ENCODE assay signal across 14 cellular contexts in the genomic region with DNA sequence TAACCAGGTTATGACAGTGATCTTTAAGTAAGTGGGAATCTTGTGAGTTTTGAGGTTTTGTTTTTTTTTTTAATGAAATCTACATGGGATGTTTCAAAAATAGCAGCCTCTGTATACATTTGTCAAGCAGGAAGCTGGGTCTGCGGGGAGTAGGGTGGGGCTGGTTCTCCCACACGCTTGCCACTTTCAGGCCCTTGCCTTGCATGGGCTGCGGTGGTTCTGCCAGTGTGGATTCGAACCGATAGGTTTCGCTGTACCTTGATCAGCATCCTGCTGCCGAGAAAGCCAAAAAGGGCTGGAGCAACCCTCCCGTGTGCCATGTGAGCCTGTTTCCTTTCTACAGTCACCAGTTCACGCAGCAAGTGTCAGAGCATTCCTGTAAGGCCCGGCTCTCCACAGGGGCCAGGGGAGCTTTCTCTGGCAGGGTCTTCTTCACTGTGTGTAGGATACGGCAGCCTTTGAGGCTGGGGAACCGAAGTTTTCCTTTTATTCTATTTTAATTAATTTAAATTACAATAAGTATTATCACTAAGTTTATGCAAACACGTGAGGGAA.
DNase-seq lines count a peak whose midpoint lies in the region; ATAC-seq, FAIRE-seq and TF ChIP-seq lines count a peak whose summit lies in the region.
"Had no signal": no experiment of that assay in that cellular context is flagged by ENCODE, and none has a peak within 500 bp of the region (broad histone marks: within the 10 kb centered on the region; RNA-seq: fewer than 3 reads in every experiment).

No MANE protein-coding gene starts in this region.

- H2BK5ac ChIP-seq in H9 (ENCODE audit: insufficient read length, low read length), result no peak overlapping the region

- no peak overlapping the region for H3T11ph ChIP-seq in H9 (ENCODE audit: low read length)

- TF ChIP-seq RAD21 in GM12878 (IDR thresholded peaks at IDR 0.05; ENCODE audit: insufficient read depth, low read depth, low read length), result no peak

- POLR2A ChIA-PET in GM12878 (lab: Charles Lee), result no interaction called here

- no TSS peak for BruUV-seq in GM12878 (replicated peaks; lab: Mats Ljungman, UMichigan)

- TF ChIP-seq CTCF in H9 (conservative IDR thresholded peaks at IDR 0.05) (no peak), GM12878 (IDR thresholded peaks at IDR 0.05 in 2 of 3, conservative IDR thresholded peaks at IDR 0.05 in 1 of 3; ENCODE audit: control insufficient read depth in 2 of 3, extremely low read depth in 1 of 3, insufficient read depth in 1 of 3, low read depth in 3 of 3, low read length in 3 of 3) (no peak)

- no peaks in the 10 kb centered on the region for H3K27me3 ChIP-seq in H9 (ENCODE audit: insufficient read depth, low read length)
- H3K27me3 ChIP-seq in GM12878 (replicated peaks in 1 of 2; ENCODE audit: control insufficient read depth in 2 of 2, insufficient read depth in 2 of 2, low read length in 1 of 2), result no peaks in the 10 kb centered on the region
- H3K27me3 ChIP-seq: esophagus squamous epithelium, Peyer's patch had no signal

- H3K4me1 ChIP-seq in H9 (ENCODE audit: insufficient read depth, low read length), result no peaks in the 10 kb centered on the region; the same call in 1 of the 2 replicates
- H3K4me1 ChIP-seq in GM12878 (ENCODE audit: control insufficient read depth, insufficient read depth, low read length), result no peaks in the 10 kb centered on the region
- H3K4me1 ChIP-seq: esophagus squamous epithelium, Peyer's patch had no signal

- H2BK15ac ChIP-seq in H9 (ENCODE audit: low read depth, low read length), result no peak overlapping the region

- no peaks in the 10 kb centered on the region for H3K79me2 ChIP-seq in H9 (ENCODE audit: insufficient read depth, low read length)
- no peaks in the 10 kb centered on the region for H3K79me2 ChIP-seq in GM12878 (ENCODE audit: control insufficient read depth, insufficient read depth, low read length)

- H4K5ac ChIP-seq in H9 (ENCODE audit: insufficient read length, low read depth, low read length), result no peak overlapping the region

- no peak overlapping the region for H3K4me2 ChIP-seq in H9 (ENCODE audit: insufficient read depth, insufficient read length, low read length)
- no peak overlapping the region for H3K4me2 ChIP-seq in GM12878 (ENCODE audit: control insufficient read depth, insufficient read depth)

- peaks cover 20 to 21% of the 10 kb centered on the region in 2 experiments for H3K4me1 Mint-ChIP-seq in H9

- H3K27ac ChIP-seq in H9 (ENCODE audit: insufficient read length, low read depth, low read length) (no peak overlapping the region), GM12878 (ENCODE audit: control insufficient read depth, insufficient read depth) (no peak overlapping the region)
- H3K27ac ChIP-seq: C4-2B, esophagus squamous epithelium, Peyer's patch had no signal

- RAD21 ChIA-PET in GM12878 (lab: Charles Lee; ENCODE audit: unreplicated experiment), result interaction anchor here (0.7 kb wide), 1 partner anchor 806 kb away, joined by 5 read pairs; no protein-coding TSS in a partner anchor

- no peak overlapping the region for H3K14ac ChIP-seq in H9 (ENCODE audit: insufficient read depth, low read length)

- H3K36me3 Mint-ChIP-seq in H9 (ENCODE audit: insufficient read depth in 1 of 3, low read depth in 3 of 3), result peaks cover 0 to 3% (median 0%) of the 10 kb centered on the region in 3 experiments; a peak in 3 of 7 replicates

- no peak overlapping the region for H3K4me3 ChIP-seq in GM12878
- H3K4me3 ChIP-seq: esophagus squamous epithelium, Peyer's patch had no signal

- H2AFZ ChIP-seq in H9 (ENCODE audit: low read length) (no peak overlapping the region), GM12878 (ENCODE audit: control insufficient read depth, low read depth, low read length) (no peak overlapping the region)

- no peak for TF ChIP-seq POLR2A in GM12878 (IDR thresholded peaks at IDR 0.05; ENCODE audit: low read depth, low read length)

- H2BK120ac ChIP-seq in H9 (ENCODE audit: low read depth, low read length, poor library complexity, severe bottlenecking), result no peak overlapping the region

- H4K91ac ChIP-seq in H9 (ENCODE audit: insufficient read length, low read depth, low read length), result no peak overlapping the region

- no peaks in the 10 kb centered on the region for H3K79me1 ChIP-seq in H9 (ENCODE audit: insufficient read depth, low read depth, low read length, poor library complexity, severe bottlenecking)

- H3K4me3 Mint-ChIP-seq in H9, result no peak overlapping the region

- H3K23ac ChIP-seq in H9 (ENCODE audit: insufficient read length, low read depth, low read length), result no peak overlapping the region

- in situ Hi-C loops in GM12878 (cut with MboI), result no loop called here

- no peak overlapping the region for H2BK20ac ChIP-seq in H9 (ENCODE audit: low read depth, low read length, poor library complexity, severe bottlenecking)

- H3K9me3 Mint-ChIP-seq in H9, result no peaks in the 10 kb centered on the region

- peak; percentile 31 for FAIRE-seq in GM12878 (lab: Jason Lieb, UNC)

- H3K36me3 ChIP-seq in GM12878 (ENCODE audit: control insufficient read depth in 2 of 2, insufficient read depth in 2 of 2, low read length in 1 of 2), result no peaks in the 10 kb centered on the region

- CTCF ChIA-PET in GM12878 (lab: Yijun Ruan, JAX), result no interaction called here

- no peak for ATAC-seq in GM12878
- no peak for ATAC-seq in HG02870 (IDR thresholded peaks at IDR 0.05; ENCODE audit: unreplicated experiment)
- ATAC-seq in HG02798 (IDR thresholded peaks at IDR 0.05; ENCODE audit: poor library complexity, unreplicated experiment), result no peak

- TF ChIP-seq EP300 in GM12878 (IDR thresholded peaks at IDR 0.05; ENCODE audit: borderline replicate concordance in 1 of 2, control insufficient read depth in 1 of 2, low read depth in 2 of 2, low read length in 2 of 2), result no peak

- H3K18ac ChIP-seq in H9 (ENCODE audit: insufficient read length, low read depth, low read length), result no peak overlapping the region

- H3K23me2 ChIP-seq in H9 (ENCODE audit: insufficient read length, low read depth, low read length, poor library complexity, severe bottlenecking), result no peaks in the 10 kb centered on the region

- H2AK5ac ChIP-seq in H9 (ENCODE audit: insufficient read length, low read length), result no peak overlapping the region

- WGBS in H9 (ENCODE audit: extremely low coverage, insufficient read length, low lambda C conversion rate), result no CpG with 5 or more reads among the region's 13 CpGs
- WGBS in GM12878 (ENCODE audit: insufficient coverage, insufficient replicate concordance, low lambda C conversion rate, missing lambda C conversion rate), result 85% methylated on average over 13 of the region's 13 CpGs

- H3K56ac ChIP-seq in H9 (ENCODE audit: insufficient read length, low read depth, low read length), result no peak overlapping the region

- H4K8ac ChIP-seq in H9 (replicated peaks; ENCODE audit: insufficient read length, low read depth, low read length), result no peak overlapping the region

- H3K9me3 ChIP-seq in H9 (ENCODE audit: control insufficient read depth, low read depth, low read length), result no peaks in the 10 kb centered on the region
- H3K9me3 ChIP-seq in GM12878 (replicated peaks; ENCODE audit: control insufficient read depth, insufficient read depth, low read length), result no peaks in the 10 kb centered on the region
- H3K9me3 ChIP-seq: esophagus squamous epithelium, Peyer's patch had no signal

- DNase-seq in H9, result peak; percentile 40
- peak; percentile 24 to 28 for DNase-seq in activated CD4-positive, alpha-beta T cell treated with anti-CD3 and anti-CD28 coated beads, Interleukin-2, amount 50 U/mL, for 48 hours
- DNase-seq in GM12878 (ENCODE audit: low read depth, low spot score), result no peak
- DNase-seq in posterior vena cava (ENCODE audit: low spot score), result peak; percentile 30
- DNase-seq in NCI-H1417 (lab: John Stamatoyannopoulos, UW), result no peak
- DNase-seq in A172 (ENCODE audit: low spot score), result no peak
- DNase-seq: activated CD8-positive, alpha-beta memory T cell treated with anti-CD3 and anti-CD28 coated beads, Interleukin-2, amount 50 U/mL, for 48 hours; esophagus squamous epithelium; MV-4-11; Peyer's patch; substantia nigra had no signal

- intact Hi-C loops in GM12878 (cut with micrococcal nuclease; ENCODE audit: unreplicated experiment), result no loop called here
- intact Hi-C loops in posterior vena cava (cut with DNase I), result no loop called here

- H4K20me1 ChIP-seq in H9 (ENCODE audit: control insufficient read depth, insufficient read depth, insufficient read length), result no peaks in the 10 kb centered on the region
- no peaks in the 10 kb centered on the region for H4K20me1 ChIP-seq in GM12878 (ENCODE audit: control insufficient read depth, insufficient read depth)

- H3K4ac ChIP-seq in H9 (ENCODE audit: low read depth, low read length), result no peak overlapping the region

- H3K27ac Mint-ChIP-seq in H9, result peak overlapping the region; percentile 35 to 91 (median 58); a peak in 5 of 7 replicates

- no peaks in the 10 kb centered on the region for H3K27me3 Mint-ChIP-seq in H9 (ENCODE audit: low read depth)

- SMC1A ChIA-PET in GM12878 (lab: Charles Lee; ENCODE audit: uncharacterized antibody, unreplicated experiment), result no interaction called here

- H2BK12ac ChIP-seq in H9 (ENCODE audit: insufficient read length, low read depth, low read length), result no peak overlapping the region

- H3K9ac ChIP-seq in H9 (ENCODE audit: extremely low read depth, insufficient read length, low read length) (no peak overlapping the region), GM12878 (ENCODE audit: control insufficient read depth, insufficient read depth, low read length) (no peak overlapping the region)

TF ChIP-seq in GM12878, 131 proteins besides CTCF, POLR2A, EP300 and RAD21:
- no peak for TF ChIP-seq NFIC (IDR thresholded peaks at IDR 0.05; ENCODE audit: low read depth, low read length)

Comparison
In these comparisons a context has a peak if more than half of its experiments do, and no peak if none do; other contexts are left out.
1. DNase-seq: peak in H9 (single experiment), activated CD4-positive, alpha-beta T cell treated with anti-CD3 and anti-CD28 coated beads, Interleukin-2, amount 50 U/mL, for 48 hours (2 of 2) and posterior vena cava (single experiment); none in GM12878 (single experiment), NCI-H1417 (0 of 3) and A172 (single experiment).